ENCODE assay signal across 1 cellular context in genomic region chr4:170441146-170441545, GRCh38.
TF ChIP-seq lines count a peak whose summit lies in the region.

No MANE protein-coding gene starts in this region.

TF ChIP-seq in GM23338, 12 proteins besides CTCF, POLR2A, EP300 and RAD21:
- TF ChIP-seq, protein P1, sequence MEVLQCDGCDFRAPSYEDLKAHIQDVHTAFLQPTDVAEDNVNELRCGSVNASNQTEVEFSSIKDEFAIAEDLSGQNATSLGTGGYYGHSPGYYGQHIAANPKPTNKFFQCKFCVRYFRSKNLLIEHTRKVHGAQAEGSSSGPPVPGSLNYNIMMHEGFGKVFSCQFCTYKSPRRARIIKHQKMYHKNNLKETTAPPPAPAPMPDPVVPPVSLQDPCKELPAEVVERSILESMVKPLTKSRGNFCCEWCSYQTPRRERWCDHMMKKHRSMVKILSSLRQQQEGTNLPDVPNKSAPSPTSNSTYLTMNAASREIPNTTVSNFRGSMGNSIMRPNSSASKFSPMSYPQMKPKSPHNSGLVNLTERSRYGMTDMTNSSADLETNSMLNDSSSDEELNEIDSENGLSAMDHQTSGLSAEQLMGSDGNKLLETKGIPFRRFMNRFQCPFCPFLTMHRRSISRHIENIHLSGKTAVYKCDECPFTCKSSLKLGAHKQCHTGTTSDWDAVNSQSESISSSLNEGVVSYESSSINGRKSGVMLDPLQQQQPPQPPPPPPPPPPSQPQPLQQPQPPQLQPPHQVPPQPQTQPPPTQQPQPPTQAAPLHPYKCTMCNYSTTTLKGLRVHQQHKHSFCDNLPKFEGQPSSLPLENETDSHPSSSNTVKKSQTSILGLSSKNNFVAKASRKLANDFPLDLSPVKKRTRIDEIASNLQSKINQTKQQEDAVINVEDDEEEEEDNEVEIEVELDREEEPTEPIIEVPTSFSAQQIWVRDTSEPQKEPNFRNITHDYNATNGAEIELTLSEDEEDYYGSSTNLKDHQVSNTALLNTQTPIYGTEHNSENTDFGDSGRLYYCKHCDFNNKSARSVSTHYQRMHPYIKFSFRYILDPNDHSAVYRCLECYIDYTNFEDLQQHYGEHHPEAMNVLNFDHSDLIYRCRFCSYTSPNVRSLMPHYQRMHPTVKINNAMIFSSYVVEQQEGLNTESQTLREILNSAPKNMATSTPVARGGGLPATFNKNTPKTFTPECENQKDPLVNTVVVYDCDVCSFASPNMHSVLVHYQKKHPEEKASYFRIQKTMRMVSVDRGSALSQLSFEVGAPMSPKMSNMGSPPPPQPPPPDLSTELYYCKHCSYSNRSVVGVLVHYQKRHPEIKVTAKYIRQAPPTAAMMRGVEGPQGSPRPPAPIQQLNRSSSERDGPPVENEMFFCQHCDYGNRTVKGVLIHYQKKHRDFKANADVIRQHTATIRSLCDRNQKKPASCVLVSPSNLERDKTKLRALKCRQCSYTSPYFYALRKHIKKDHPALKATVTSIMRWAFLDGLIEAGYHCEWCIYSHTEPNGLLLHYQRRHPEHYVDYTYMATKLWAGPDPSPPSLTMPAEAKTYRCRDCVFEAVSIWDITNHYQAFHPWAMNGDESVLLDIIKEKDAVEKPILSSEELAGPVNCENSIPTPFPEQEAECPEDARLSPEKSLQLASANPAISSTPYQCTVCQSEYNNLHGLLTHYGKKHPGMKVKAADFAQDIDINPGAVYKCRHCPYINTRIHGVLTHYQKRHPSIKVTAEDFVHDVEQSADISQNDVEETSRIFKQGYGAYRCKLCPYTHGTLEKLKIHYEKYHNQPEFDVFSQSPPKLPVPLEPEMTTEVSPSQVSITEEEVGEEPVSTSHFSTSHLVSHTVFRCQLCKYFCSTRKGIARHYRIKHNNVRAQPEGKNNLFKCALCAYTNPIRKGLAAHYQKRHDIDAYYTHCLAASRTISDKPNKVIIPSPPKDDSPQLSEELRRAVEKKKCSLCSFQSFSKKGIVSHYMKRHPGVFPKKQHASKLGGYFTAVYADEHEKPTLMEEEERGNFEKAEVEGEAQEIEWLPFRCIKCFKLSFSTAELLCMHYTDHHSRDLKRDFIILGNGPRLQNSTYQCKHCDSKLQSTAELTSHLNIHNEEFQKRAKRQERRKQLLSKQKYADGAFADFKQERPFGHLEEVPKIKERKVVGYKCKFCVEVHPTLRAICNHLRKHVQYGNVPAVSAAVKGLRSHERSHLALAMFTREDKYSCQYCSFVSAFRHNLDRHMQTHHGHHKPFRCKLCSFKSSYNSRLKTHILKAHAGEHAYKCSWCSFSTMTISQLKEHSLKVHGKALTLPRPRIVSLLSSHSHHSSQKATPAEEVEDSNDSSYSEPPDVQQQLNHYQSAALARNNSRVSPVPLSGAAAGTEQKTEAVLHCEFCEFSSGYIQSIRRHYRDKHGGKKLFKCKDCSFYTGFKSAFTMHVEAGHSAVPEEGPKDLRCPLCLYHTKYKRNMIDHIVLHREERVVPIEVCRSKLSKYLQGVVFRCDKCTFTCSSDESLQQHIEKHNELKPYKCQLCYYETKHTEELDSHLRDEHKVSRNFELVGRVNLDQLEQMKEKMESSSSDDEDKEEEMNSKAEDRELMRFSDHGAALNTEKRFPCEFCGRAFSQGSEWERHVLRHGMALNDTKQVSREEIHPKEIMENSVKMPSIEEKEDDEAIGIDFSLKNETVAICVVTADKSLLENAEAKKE (CRISPR knock-in tag; IDR thresholded peaks at IDR 0.05): peak; percentile 37; the same call in 1 of the 2 replicates
